Comparison of ENCODE assay signal across 22 cellular contexts in the genomic region with DNA sequence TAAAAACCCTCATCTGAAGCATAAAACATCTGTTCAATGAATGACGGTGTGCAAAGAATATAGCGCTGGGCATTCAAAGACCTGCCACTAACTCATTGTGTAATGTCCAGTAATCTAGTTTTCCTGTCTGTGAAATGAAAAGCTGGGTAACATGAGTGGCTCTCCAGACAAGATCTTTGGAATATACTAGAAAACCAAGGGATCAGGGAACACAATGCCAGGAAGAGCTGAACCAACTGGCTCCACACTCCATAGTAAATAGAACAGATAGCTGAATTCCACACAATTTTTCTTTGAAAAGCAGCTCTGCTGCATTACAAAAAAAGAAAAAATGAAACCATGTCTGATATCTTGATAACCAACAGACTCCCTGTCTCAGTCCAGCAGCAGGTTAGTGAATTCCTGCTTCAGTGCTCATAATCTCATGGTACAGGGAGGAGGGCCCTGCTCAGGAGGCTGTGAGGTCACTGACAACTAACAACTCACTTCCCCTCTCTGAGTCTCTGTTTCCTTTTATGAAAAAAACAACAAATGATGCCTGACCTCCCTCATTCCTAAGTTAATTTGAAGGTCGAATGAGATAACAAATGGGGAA.
A peak's percentile ranks its signal among the peaks of the same experiment; 100 is the strongest.
DNase-seq lines count a peak whose midpoint lies in the region; TF ChIP-seq lines count a peak whose summit lies in the region.
"Had no signal": no experiment of that assay in that cellular context is flagged by ENCODE, and none has a peak within 500 bp of the region (broad histone marks: within the 10 kb centered on the region; RNA-seq: fewer than 3 reads in every experiment).

No MANE protein-coding gene starts in this region.

- H3K9me2 ChIP-seq in Karpas-422 (replicated peaks; ENCODE audit: insufficient read depth, low read length) = no peaks in the 10 kb centered on the region

- H3K4me3 ChIP-seq in BJ (ENCODE audit: low read depth, low read length) (no peak overlapping the region), fibroblast of mammary gland (ENCODE audit: control insufficient read depth, low read depth, low read length) (no peak overlapping the region), Karpas-422 (ENCODE audit: low read length) (no peak overlapping the region)
- H3K4me3 ChIP-seq: stomach, upper lobe of right lung had no signal

- POLR2A ChIA-PET in BJ (lab: Charles Lee) = no interaction called here

- H3K4me2 ChIP-seq in Karpas-422 (ENCODE audit: low read depth, low read length, poor library complexity, severe bottlenecking) = no peak overlapping the region

- DNase-seq in BJ (ENCODE audit: low read depth) = peak; percentile 15
- DNase-seq in SK-N-DZ (ENCODE audit: low spot score) = peak; percentile 34
- DNase-seq in fibroblast of mammary gland (ENCODE audit: low read depth) = peak; percentile 30
- DNase-seq in non-pigmented ciliary epithelial cell (ENCODE audit: low read depth) = peak; percentile 55
- DNase-seq in Karpas-422 = no peak
- no peak for DNase-seq in NCI-H446 treated with DMSO at 0.1 percent for 48 hours (lab: John Stamatoyannopoulos, UW)
- no peak for DNase-seq in amniotic stem cell (lab: John Stamatoyannopoulos, UW)
- no peak for DNase-seq in SW 1271 (lab: John Stamatoyannopoulos, UW)
- DNase-seq: activated CD8-positive, alpha-beta T cell treated with anti-CD3 and anti-CD28 coated beads for 36 hours; activated naive CD8-positive, alpha-beta T cell treated with anti-CD3 and anti-CD28 coated beads for 36 hours; COR-L47; effector memory CD8-positive, alpha-beta T cell; H7; NCI-H187; NCI-H524; occipital lobe; SHP77 treated with DMSO at 0.1 percent for 48 hours; stimulated activated CD4-positive, alpha-beta T cell treated with anti-CD3 and anti-CD28 coated beads, Interleukin-1b, Interleukin-23, amount 100 ng/mL, for 48 hours; stomach; T-helper 17 cell; upper lobe of right lung; WERI-Rb-1 had no signal

- H3K9ac ChIP-seq in Karpas-422 (ENCODE audit: low read length) = no peak overlapping the region

- CTCF ChIA-PET in BJ (lab: Yijun Ruan, JAX) = no interaction called here

- no peaks in the 10 kb centered on the region for H3K79me2 ChIP-seq in Karpas-422 (ENCODE audit: low read length)

- no peak overlapping the region for H3K27ac ChIP-seq in Karpas-422 (ENCODE audit: low read length)
- H3K27ac ChIP-seq: stomach, upper lobe of right lung, WERI-Rb-1 had no signal

- H2AFZ ChIP-seq in Karpas-422 (ENCODE audit: low read length) = no peak overlapping the region

- H4K20me1 ChIP-seq in Karpas-422 (ENCODE audit: insufficient read depth, low read depth, low read length) = no peaks in the 10 kb centered on the region

- no peaks in the 10 kb centered on the region for H3K36me3 ChIP-seq in BJ (ENCODE audit: control insufficient read depth, insufficient read depth, low read length)
- no peaks in the 10 kb centered on the region for H3K36me3 ChIP-seq in Karpas-422 (ENCODE audit: insufficient read depth, low read length)
- H3K36me3 ChIP-seq: stomach, upper lobe of right lung, WERI-Rb-1 had no signal

- H3K9me3 ChIP-seq in Karpas-422 (ENCODE audit: low read length) = no peaks in the 10 kb centered on the region
- H3K9me3 ChIP-seq: stomach, upper lobe of right lung had no signal

- no peak for TF ChIP-seq CTCF in BJ (IDR thresholded peaks at IDR 0.05; ENCODE audit: insufficient read depth, low read depth, low read length)
- TF ChIP-seq CTCF in fibroblast of mammary gland (conservative IDR thresholded peaks at IDR 0.05; ENCODE audit: control insufficient read depth, insufficient read depth, low read depth, low read length) = no peak

- no peaks in the 10 kb centered on the region for H3K27me3 ChIP-seq in BJ (ENCODE audit: control insufficient read depth, insufficient read depth, low read length)
- no peaks in the 10 kb centered on the region for H3K27me3 ChIP-seq in Karpas-422 (ENCODE audit: low read length)
- H3K27me3 ChIP-seq: stomach, upper lobe of right lung had no signal

- H3K4me1 ChIP-seq in Karpas-422 (ENCODE audit: low read length) = no peaks in the 10 kb centered on the region
- H3K4me1 ChIP-seq: upper lobe of right lung had no signal

Comparison
In these comparisons a context has a peak if more than half of its experiments do, and no peak if none do; other contexts are left out.
1. DNase-seq: peak in BJ (single experiment), SK-N-DZ (single experiment), fibroblast of mammary gland (single experiment) and non-pigmented ciliary epithelial cell (single experiment); none in Karpas-422 (single experiment), NCI-H446 treated with DMSO at 0.1 percent for 48 hours (single experiment), amniotic stem cell (single experiment) and SW 1271 (0 of 2).